ENCODE assay signal across 22 cellular contexts in genomic region chr20:45189067-45189611, GRCh38. TPM values are rescaled to one million over a fixed set of nuclear protein-coding genes. Genes with fewer than 3 reads are reported as not detected.
"Had no signal": no experiment of that assay in that cellular context is flagged by ENCODE, and none has a peak within 500 bp of the region (broad histone marks: within the 10 kb centered on the region; RNA-seq: fewer than 3 reads in every experiment).

No MANE protein-coding gene starts in this region.

- ATAC-seq: Panc1, PC-3 had no signal

- H3K9me3 ChIP-seq: SK-N-SH had no signal

- DNase-seq: KBM-7; MM.1S; NCI-H1092 treated with DMSO at 0.1 percent for 48 hours; NCI-H1436; NCI-H187; NCI-H2081 treated with DMSO at 0.1 percent for 48 hours; NCI-H2171; NCI-H524; NCI-H69; NCI-H774; NK-92 treated with Interleukin-12 subunit alpha and Interleukin-12 subunit beta, amount 100 ng/mL, for 24 hours; PC-3; SHP77; SK-N-SH; SW 1271 had no signal

- H3K27ac ChIP-seq: HL-60, RWPE1 had no signal

RNA-seq across cellular contexts. Expression of gene PI3, which starts 14.4 kb away (rescaled TPM):
- total RNA-seq: M059J, NCI-H460, OCI-LY7 had no signal

RNA-seq across cellular contexts. Expression of gene SEMG1, which starts 17.7 kb away (rescaled TPM):
- total RNA-seq: M059J, NCI-H460, OCI-LY7, PC-3, SK-MEL-5 had no signal

RNA-seq across cellular contexts. Expression of gene SEMG2, which starts 32.0 kb away (rescaled TPM):
- total RNA-seq: M059J, NCI-H460, OCI-LY7, PC-3, SK-MEL-5 had no signal
